In the genomic region with DNA sequence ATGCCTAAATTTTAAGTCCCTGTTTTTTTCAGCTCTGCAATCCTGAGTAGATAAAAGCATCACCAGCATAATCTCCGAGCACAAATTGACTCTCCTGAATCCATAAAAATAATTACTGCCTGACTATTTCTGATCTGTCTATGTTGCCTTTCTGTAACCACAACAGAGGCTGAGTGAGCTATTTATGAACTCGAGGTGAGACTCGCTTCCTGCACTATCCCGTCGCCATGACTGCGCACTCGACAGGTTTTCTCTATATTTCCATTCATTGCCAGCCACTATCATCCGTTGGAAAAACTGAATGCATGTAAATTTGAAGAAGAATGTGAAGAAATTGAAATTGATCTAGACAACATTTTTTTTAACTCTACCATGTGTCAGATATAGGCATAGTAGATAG, we compare ENCODE assay signal across 16 cellular contexts.
A peak's percentile ranks its signal among the peaks of the same experiment; 100 is the strongest.
DNase-seq lines count a peak whose midpoint lies in the region; ATAC-seq and TF ChIP-seq lines count a peak whose summit lies in the region.
"Had no signal": no experiment of that assay in that cellular context is flagged by ENCODE, and none has a peak within 500 bp of the region (broad histone marks: within the 10 kb centered on the region; RNA-seq: fewer than 3 reads in every experiment).

No MANE protein-coding gene starts in this region.

- peak; percentile 9 to 53 (median 33) for DNase-seq in NCI-H1417 (lab: John Stamatoyannopoulos, UW)
- DNase-seq in NCI-H1417 treated with DMSO at 0.1 percent for 48 hours (lab: John Stamatoyannopoulos, UW): no peak
- DNase-seq in NCI-H1436 (lab: John Stamatoyannopoulos, UW): peak; percentile 82
- DNase-seq in NCI-H748 (lab: John Stamatoyannopoulos, UW; ENCODE audit: unreplicated experiment): peak; percentile 70
- peak; percentile 11 for DNase-seq in UCSD-AML1 (lab: John Stamatoyannopoulos, UW; ENCODE audit: unreplicated experiment)
- no peak for DNase-seq in nucleus accumbens (lab: John Stamatoyannopoulos, UW)
- no peak for DNase-seq in gastrocnemius medialis
- DNase-seq: 8988T; DMS 273 treated with DMSO at 0.1 percent for 48 hours; HCEC 1CT; NCI-H1048; NK-92 treated with Interleukin-12 subunit alpha and Interleukin-12 subunit beta, amount 100 ng/mL, for 24 hours; Peyer's patch had no signal

- TF ChIP-seq POLR2A in gastrocnemius medialis (IDR thresholded peaks at IDR 0.05): no peak

- in situ Hi-C loops in gastrocnemius medialis (cut with MboI; ENCODE audit: low sequenced_read_pairs in 4 of 4): no loop called here

- intact Hi-C loops in gastrocnemius medialis (cut with DNase I; ENCODE audit: low total_unique reads): no loop called here

- H3K36me3 ChIP-seq in gastrocnemius medialis: no peaks in the 10 kb centered on the region
- H3K36me3 ChIP-seq: Peyer's patch had no signal

- H3K4me1 ChIP-seq in gastrocnemius medialis: no peaks in the 10 kb centered on the region
- H3K4me1 ChIP-seq: Peyer's patch had no signal

- no peaks in the 10 kb centered on the region for H3K27me3 ChIP-seq in gastrocnemius medialis
- H3K27me3 ChIP-seq: Peyer's patch had no signal

- ATAC-seq in GM19324 (IDR thresholded peaks at IDR 0.05; ENCODE audit: low FRiP score, unreplicated experiment) (no peak), gastrocnemius medialis (no peak)
- ATAC-seq: GM23338 had no signal

- H3K4me3 ChIP-seq in gastrocnemius medialis: no peak overlapping the region
- H3K4me3 ChIP-seq: GM23338, Peyer's patch had no signal

- H3K27ac ChIP-seq in gastrocnemius medialis: no peak overlapping the region
- H3K27ac ChIP-seq: HL-60, Peyer's patch had no signal

- TF ChIP-seq CTCF in gastrocnemius medialis (IDR thresholded peaks at IDR 0.05 in 4 of 5, conservative IDR thresholded peaks at IDR 0.05 in 1 of 5): no peak

- no peaks in the 10 kb centered on the region for H3K9me3 ChIP-seq in gastrocnemius medialis
- H3K9me3 ChIP-seq: Peyer's patch had no signal

Comparison
In these comparisons a context has a peak if more than half of its experiments do, and no peak if none do; other contexts are left out.
1. DNase-seq: peak in NCI-H1417 (3 of 3), NCI-H1436 (single experiment), NCI-H748 (single experiment) and UCSD-AML1 (single experiment); none in NCI-H1417 treated with DMSO at 0.1 percent for 48 hours (single experiment), nucleus accumbens (0 of 56) and gastrocnemius medialis (0 of 2).